8 cellular contexts compared by ENCODE assay signal in the genomic region with DNA sequence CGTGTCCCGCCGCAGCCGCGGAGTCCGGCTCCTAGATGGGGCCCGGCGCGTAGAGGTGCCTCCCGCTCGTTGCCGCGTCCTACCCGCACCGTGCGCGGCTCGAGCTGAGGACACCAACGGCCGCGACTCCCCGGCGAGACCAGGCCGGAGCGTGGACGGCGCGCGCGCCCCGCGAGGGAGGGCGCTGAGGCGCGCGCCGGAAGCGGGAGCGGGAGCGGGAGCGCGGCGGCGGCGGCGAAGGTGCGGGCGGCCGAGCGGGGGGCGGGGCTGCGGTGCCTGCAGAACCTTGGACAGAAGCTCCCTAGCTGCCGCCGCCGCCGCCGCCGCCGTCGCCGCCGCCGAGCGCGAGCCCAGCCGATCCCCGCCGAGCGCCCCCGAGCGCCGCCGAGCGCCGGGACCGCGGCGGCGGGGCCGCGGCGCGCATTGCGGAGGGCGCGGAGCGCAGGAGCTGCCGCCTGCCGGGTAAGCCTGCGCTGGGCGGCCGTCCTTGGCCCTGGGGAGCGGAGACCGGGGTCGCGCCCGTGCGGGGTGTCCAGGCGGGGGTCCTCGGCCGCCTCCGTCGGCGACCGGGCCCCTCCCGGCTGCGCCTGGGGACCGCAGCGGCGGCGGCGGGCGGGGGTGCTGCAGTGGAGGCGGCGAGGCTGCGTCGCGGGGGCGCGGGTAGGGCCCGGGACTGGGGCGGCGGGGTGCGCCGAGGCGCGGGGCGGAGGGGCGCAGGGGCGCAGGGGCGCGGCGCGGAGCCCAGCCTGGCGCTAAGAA. TPM values are rescaled to one million over a fixed set of nuclear protein-coding genes. Genes with fewer than 3 reads are reported as not detected.
DNase-seq lines count a peak whose midpoint lies in the region; ATAC-seq and TF ChIP-seq lines count a peak whose summit lies in the region.

CDK5R1 (plus strand) TSS at position 293 of the 759 bp plus-strand sequence. CDS start 628 bp downstream, outside the sequence.

- DNase-seq in Daoy (ENCODE audit: low read depth) (peak; percentile 82), LHCN-M2 (ENCODE audit: low read depth) (peak; percentile 62), T-helper 1 cell (peak; percentile 55 to 80 (median 63)), anterior cingulate cortex (lab: John Stamatoyannopoulos, UW) (peak in 47 of 58 donors; percentile 52 to 90 (median 80)), hepatocyte (ENCODE audit: low spot score) (peak; percentile 91), retinal pigment epithelial cell (ENCODE audit: low read depth) (no peak)

- peak within 1 kb of the TSS; percentile 74 for H2AFZ ChIP-seq in hepatocyte

- H3K9me2 ChIP-seq in hepatocyte (replicated peaks; ENCODE audit: insufficient read depth): no peaks in the 10 kb centered on the region

- H3K9me3 ChIP-seq in hepatocyte (ENCODE audit: low read depth): no peaks in the 10 kb centered on the region

- no peaks in the 10 kb centered on the region for H3K79me2 ChIP-seq in hepatocyte

- ATAC-seq in GM21619 (IDR thresholded peaks at IDR 0.05; ENCODE audit: unreplicated experiment) (peak; percentile 44), HG02840 (IDR thresholded peaks at IDR 0.05; ENCODE audit: low FRiP score, unreplicated experiment) (no peak)

- H3K36me3 ChIP-seq in hepatocyte (replicated peaks; ENCODE audit: insufficient read depth, low read depth): no peaks in the 10 kb centered on the region

- peak within 1 kb of the TSS; percentile 73 for H3K27ac ChIP-seq in hepatocyte

- H3K4me3 ChIP-seq in hepatocyte (peak within 1 kb of the TSS; percentile 67), retinal pigment epithelial cell (ENCODE audit: low read length) (peak within 1 kb of the TSS; percentile 60)

- H3K4me1 ChIP-seq in hepatocyte (ENCODE audit: insufficient read depth): peaks cover 7% of the 10 kb centered on the region

- peak within 1 kb of the TSS; percentile 97 for H3K4me2 ChIP-seq in hepatocyte

- H3K27me3 ChIP-seq in hepatocyte: no peaks in the 10 kb centered on the region

- TF ChIP-seq CTCF in hepatocyte (IDR thresholded peaks at IDR 0.05; ENCODE audit: poor library complexity) (no peak), retinal pigment epithelial cell (conservative IDR thresholded peaks at IDR 0.05; ENCODE audit: low read depth, low read length) (no peak)

- 0% methylated on average over 19 of the region's 135 CpGs for WGBS in hepatocyte (ENCODE audit: low lambda C conversion rate, missing lambda C conversion rate)

- H4K20me1 ChIP-seq in hepatocyte (ENCODE audit: insufficient read depth, poor library complexity, severe bottlenecking): no peaks in the 10 kb centered on the region

RNA-seq across cellular contexts. Expression of gene CDK5R1, which starts in this region (rescaled TPM):
- total RNA-seq in Daoy (2014; rRNA removed; shearing (Covaris generic)): 2.4 and 4.2 TPM in 2 replicates
- total RNA-seq in LHCN-M2 (2014; rRNA removed) (4.2 and 8.6 TPM in 2 replicates), hepatocyte (1.1 and 1.3 TPM in 2 replicates)
- 9.3 TPM for polyA plus RNA-seq in LHCN-M2 (2012)
- polyA plus RNA-seq in hepatocyte: 0.80 and 1.0 TPM in 2 replicates
